Comparison of ENCODE assay signal across 2 cellular contexts in the genomic region with DNA sequence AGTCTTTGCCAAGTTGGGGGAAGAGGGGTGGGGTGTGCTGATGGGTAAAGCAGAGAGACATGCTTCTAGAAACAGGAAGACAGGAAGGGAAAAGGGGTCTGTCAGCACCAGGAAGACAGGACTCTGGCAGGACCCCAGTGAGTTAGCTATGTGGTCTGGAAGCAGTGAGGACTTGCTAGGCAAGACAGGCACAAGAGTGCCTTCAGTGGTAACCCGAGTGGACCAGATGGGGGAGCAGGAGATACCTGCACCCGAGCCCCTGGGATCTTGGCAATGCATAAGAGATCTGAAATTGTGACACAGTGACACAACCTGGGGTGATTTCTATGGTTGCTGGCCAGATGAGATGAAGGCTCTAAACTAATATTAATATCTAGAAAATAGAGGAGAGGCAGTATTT.
TF ChIP-seq lines count a peak whose summit lies in the region.

No MANE protein-coding gene starts in this region.

TF ChIP-seq in HCT116, 20 proteins besides CTCF, POLR2A, EP300 and RAD21 (continued from another document):
- TF ChIP-seq, protein P1, sequence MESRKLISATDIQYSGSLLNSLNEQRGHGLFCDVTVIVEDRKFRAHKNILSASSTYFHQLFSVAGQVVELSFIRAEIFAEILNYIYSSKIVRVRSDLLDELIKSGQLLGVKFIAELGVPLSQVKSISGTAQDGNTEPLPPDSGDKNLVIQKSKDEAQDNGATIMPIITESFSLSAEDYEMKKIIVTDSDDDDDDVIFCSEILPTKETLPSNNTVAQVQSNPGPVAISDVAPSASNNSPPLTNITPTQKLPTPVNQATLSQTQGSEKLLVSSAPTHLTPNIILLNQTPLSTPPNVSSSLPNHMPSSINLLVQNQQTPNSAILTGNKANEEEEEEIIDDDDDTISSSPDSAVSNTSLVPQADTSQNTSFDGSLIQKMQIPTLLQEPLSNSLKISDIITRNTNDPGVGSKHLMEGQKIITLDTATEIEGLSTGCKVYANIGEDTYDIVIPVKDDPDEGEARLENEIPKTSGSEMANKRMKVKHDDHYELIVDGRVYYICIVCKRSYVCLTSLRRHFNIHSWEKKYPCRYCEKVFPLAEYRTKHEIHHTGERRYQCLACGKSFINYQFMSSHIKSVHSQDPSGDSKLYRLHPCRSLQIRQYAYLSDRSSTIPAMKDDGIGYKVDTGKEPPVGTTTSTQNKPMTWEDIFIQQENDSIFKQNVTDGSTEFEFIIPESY (IDR thresholded peaks at IDR 0.05; ENCODE audit: extremely low read depth, insufficient replicate concordance, low read length), result no peak
- no peak for TF ChIP-seq EZH2 (IDR thresholded peaks at IDR 0.05)
- TF ChIP-seq, protein P2, sequence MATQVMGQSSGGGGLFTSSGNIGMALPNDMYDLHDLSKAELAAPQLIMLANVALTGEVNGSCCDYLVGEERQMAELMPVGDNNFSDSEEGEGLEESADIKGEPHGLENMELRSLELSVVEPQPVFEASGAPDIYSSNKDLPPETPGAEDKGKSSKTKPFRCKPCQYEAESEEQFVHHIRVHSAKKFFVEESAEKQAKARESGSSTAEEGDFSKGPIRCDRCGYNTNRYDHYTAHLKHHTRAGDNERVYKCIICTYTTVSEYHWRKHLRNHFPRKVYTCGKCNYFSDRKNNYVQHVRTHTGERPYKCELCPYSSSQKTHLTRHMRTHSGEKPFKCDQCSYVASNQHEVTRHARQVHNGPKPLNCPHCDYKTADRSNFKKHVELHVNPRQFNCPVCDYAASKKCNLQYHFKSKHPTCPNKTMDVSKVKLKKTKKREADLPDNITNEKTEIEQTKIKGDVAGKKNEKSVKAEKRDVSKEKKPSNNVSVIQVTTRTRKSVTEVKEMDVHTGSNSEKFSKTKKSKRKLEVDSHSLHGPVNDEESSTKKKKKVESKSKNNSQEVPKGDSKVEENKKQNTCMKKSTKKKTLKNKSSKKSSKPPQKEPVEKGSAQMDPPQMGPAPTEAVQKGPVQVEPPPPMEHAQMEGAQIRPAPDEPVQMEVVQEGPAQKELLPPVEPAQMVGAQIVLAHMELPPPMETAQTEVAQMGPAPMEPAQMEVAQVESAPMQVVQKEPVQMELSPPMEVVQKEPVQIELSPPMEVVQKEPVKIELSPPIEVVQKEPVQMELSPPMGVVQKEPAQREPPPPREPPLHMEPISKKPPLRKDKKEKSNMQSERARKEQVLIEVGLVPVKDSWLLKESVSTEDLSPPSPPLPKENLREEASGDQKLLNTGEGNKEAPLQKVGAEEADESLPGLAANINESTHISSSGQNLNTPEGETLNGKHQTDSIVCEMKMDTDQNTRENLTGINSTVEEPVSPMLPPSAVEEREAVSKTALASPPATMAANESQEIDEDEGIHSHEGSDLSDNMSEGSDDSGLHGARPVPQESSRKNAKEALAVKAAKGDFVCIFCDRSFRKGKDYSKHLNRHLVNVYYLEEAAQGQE (IDR thresholded peaks at IDR 0.05; ENCODE audit: low read depth), result no peak
- no peak for TF ChIP-seq ZFX (IDR thresholded peaks at IDR 0.05)
- no peak for TF ChIP-seq ZNF274 (IDR thresholded peaks at IDR 0.05; ENCODE audit: low read depth, low read length)
- no peak for TF ChIP-seq FOSL1 (IDR thresholded peaks at IDR 0.05; ENCODE audit: low read depth)
- TF ChIP-seq YY1 (IDR thresholded peaks at IDR 0.05; ENCODE audit: extremely low read depth, insufficient replicate concordance, low read depth, low read length), result no peak
- TF ChIP-seq EGR1 (IDR thresholded peaks at IDR 0.05; ENCODE audit: low read depth), result no peak
- no peak for TF ChIP-seq SP1 (IDR thresholded peaks at IDR 0.05; ENCODE audit: low read depth)
- no peak for TF ChIP-seq POLR2AphosphoS5 (IDR thresholded peaks at IDR 0.05; ENCODE audit: low read depth, low read length)
- TF ChIP-seq CBX3 (IDR thresholded peaks at IDR 0.05; ENCODE audit: low read depth), result no peak
- TF ChIP-seq EZH2phosphoT487 (IDR thresholded peaks at IDR 0.05; ENCODE audit: borderline replicate concordance), result no peak
- TF ChIP-seq JUND (IDR thresholded peaks at IDR 0.05), result no peak
- TF ChIP-seq, protein P3, sequence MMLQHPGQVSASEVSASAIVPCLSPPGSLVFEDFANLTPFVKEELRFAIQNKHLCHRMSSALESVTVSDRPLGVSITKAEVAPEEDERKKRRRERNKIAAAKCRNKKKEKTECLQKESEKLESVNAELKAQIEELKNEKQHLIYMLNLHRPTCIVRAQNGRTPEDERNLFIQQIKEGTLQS (IDR thresholded peaks at IDR 0.05), result no peak
- no peak for TF ChIP-seq CEBPB (IDR thresholded peaks at IDR 0.05; ENCODE audit: low read depth)

TF ChIP-seq in WTC11, 78 proteins besides CTCF, POLR2A, EP300 and RAD21 (continued from another document):
- TF ChIP-seq, protein P4, sequence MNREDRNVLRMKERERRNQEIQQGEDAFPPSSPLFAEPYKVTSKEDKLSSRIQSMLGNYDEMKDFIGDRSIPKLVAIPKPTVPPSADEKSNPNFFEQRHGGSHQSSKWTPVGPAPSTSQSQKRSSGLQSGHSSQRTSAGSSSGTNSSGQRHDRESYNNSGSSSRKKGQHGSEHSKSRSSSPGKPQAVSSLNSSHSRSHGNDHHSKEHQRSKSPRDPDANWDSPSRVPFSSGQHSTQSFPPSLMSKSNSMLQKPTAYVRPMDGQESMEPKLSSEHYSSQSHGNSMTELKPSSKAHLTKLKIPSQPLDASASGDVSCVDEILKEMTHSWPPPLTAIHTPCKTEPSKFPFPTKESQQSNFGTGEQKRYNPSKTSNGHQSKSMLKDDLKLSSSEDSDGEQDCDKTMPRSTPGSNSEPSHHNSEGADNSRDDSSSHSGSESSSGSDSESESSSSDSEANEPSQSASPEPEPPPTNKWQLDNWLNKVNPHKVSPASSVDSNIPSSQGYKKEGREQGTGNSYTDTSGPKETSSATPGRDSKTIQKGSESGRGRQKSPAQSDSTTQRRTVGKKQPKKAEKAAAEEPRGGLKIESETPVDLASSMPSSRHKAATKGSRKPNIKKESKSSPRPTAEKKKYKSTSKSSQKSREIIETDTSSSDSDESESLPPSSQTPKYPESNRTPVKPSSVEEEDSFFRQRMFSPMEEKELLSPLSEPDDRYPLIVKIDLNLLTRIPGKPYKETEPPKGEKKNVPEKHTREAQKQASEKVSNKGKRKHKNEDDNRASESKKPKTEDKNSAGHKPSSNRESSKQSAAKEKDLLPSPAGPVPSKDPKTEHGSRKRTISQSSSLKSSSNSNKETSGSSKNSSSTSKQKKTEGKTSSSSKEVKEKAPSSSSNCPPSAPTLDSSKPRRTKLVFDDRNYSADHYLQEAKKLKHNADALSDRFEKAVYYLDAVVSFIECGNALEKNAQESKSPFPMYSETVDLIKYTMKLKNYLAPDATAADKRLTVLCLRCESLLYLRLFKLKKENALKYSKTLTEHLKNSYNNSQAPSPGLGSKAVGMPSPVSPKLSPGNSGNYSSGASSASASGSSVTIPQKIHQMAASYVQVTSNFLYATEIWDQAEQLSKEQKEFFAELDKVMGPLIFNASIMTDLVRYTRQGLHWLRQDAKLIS (CRISPR knock-in tag; IDR thresholded peaks at IDR 0.05; ENCODE audit: borderline replicate concordance), result no peak
- TF ChIP-seq, protein P5, sequence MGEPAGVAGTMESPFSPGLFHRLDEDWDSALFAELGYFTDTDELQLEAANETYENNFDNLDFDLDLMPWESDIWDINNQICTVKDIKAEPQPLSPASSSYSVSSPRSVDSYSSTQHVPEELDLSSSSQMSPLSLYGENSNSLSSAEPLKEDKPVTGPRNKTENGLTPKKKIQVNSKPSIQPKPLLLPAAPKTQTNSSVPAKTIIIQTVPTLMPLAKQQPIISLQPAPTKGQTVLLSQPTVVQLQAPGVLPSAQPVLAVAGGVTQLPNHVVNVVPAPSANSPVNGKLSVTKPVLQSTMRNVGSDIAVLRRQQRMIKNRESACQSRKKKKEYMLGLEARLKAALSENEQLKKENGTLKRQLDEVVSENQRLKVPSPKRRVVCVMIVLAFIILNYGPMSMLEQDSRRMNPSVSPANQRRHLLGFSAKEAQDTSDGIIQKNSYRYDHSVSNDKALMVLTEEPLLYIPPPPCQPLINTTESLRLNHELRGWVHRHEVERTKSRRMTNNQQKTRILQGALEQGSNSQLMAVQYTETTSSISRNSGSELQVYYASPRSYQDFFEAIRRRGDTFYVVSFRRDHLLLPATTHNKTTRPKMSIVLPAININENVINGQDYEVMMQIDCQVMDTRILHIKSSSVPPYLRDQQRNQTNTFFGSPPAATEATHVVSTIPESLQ (CRISPR knock-in tag; IDR thresholded peaks at IDR 0.05), result no peak
- TF ChIP-seq ATF1 (CRISPR knock-in tag; IDR thresholded peaks at IDR 0.05) (no peak), ZNF263 (CRISPR knock-in tag; IDR thresholded peaks at IDR 0.05; ENCODE audit: low read depth) (no peak), RORB (CRISPR knock-in tag; IDR thresholded peaks at IDR 0.05) (no peak), MXD4 (CRISPR knock-in tag; IDR thresholded peaks at IDR 0.05; ENCODE audit: borderline replicate concordance) (no peak), GTF2I (CRISPR knock-in tag; conservative IDR thresholded peaks at IDR 0.05) (no peak)
- TF ChIP-seq, protein P6, sequence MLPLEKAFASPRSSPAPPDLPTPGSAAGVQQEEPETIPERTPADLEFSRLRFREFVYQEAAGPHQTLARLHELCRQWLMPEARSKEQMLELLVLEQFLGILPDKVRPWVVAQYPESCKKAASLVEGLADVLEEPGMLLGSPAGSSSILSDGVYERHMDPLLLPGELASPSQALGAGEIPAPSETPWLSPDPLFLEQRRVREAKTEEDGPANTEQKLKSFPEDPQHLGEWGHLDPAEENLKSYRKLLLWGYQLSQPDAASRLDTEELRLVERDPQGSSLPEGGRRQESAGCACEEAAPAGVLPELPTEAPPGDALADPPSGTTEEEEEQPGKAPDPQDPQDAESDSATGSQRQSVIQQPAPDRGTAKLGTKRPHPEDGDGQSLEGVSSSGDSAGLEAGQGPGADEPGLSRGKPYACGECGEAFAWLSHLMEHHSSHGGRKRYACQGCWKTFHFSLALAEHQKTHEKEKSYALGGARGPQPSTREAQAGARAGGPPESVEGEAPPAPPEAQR (CRISPR knock-in tag; IDR thresholded peaks at IDR 0.05), result no peak
